ENCODE assay signal across 7 cellular contexts in genomic region chr7:136105191-136105590, GRCh38.
"Had no signal": no experiment of that assay in that cellular context is flagged by ENCODE, and none has a peak within 500 bp of the region (broad histone marks: within the 10 kb centered on the region; RNA-seq: fewer than 3 reads in every experiment).

No MANE protein-coding gene starts in this region.

- H3K27ac Mint-ChIP-seq: IgD-negative memory B cell had no signal

- H3K27ac ChIP-seq: HL-60 had no signal

- H3K4me3 Mint-ChIP-seq: IgD-negative memory B cell had no signal

- H3K27me3 Mint-ChIP-seq: IgD-negative memory B cell had no signal

- DNase-seq: IMR-90, KBM-7, KG1 had no signal

- FAIRE-seq: HepG2, HTR-8/SVneo had no signal

- ATAC-seq: HepG2 had no signal
